11 cellular contexts compared by ENCODE assay signal in the genomic region with DNA sequence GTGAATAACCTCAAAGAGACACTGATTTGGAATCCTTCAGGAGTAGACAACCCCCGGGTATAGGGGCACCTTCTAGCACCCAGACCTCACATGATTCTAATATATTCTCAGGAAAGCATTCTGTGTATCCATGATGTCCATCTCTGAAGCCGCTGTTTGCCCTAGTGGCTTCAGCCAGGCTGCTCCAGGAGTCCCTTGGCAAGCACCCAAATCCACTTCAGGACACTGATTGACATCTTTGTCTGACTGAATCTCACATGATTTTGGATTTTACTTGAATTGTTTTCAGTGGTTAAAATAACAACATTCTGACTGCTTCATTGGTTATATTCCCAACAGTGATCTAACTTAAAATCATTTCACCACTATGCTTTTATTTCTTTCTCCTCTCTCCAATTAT.
"Had no signal": no experiment of that assay in that cellular context is flagged by ENCODE, and none has a peak within 500 bp of the region (broad histone marks: within the 10 kb centered on the region; RNA-seq: fewer than 3 reads in every experiment).

No MANE protein-coding gene starts in this region.

- DNase-seq: activated CD4-positive, alpha-beta memory T cell treated with anti-CD3 and anti-CD28 coated beads, Interleukin-2, amount 10 ng/mL, durations not matched to agents 7 days and 5 days; activated CD4-positive, alpha-beta T cell treated with anti-CD3 and anti-CD28 coated beads for 1 hour; activated naive CD8-positive, alpha-beta T cell treated with anti-CD3 and anti-CD28 coated beads, Interleukin-2, amount 10 ng/mL, durations not matched to agents 7 days and 5 days; activated T-cell treated with anti-CD3 and anti-CD28 coated beads, Interleukin-2, amount 50 U/mL, for 72 hours; foreskin keratinocyte; nephron progenitor cell; stimulated activated CD4-positive, alpha-beta T cell treated with anti-CD3 and anti-CD28 coated beads, Interleukin-4, amount 100 ng/mL, for 1 hour; stimulated activated naive CD8-positive, alpha-beta T cell treated with anti-CD3 and anti-CD28 coated beads, Interleukin-15, amount 100 ng/mL, for 72 hours; T-helper 9 cell had no signal

- H3K4me1 Mint-ChIP-seq: activated CD4-positive, alpha-beta memory T cell treated with anti-CD3 and anti-CD28 coated beads, Interleukin-2, amount 10 ng/mL, durations not matched to agents 7 days and 5 days; activated naive CD8-positive, alpha-beta T cell treated with anti-CD3 and anti-CD28 coated beads, Interleukin-2, amount 10 ng/mL, durations not matched to agents 7 days and 5 days; memory B cell; nephron progenitor cell; stimulated activated naive CD8-positive, alpha-beta T cell treated with anti-CD3 and anti-CD28 coated beads, Interleukin-15, amount 100 ng/mL, for 72 hours had no signal

- H3K9me3 Mint-ChIP-seq: activated CD4-positive, alpha-beta memory T cell treated with anti-CD3 and anti-CD28 coated beads, Interleukin-2, amount 10 ng/mL, durations not matched to agents 7 days and 5 days; activated naive CD8-positive, alpha-beta T cell treated with anti-CD3 and anti-CD28 coated beads, Interleukin-2, amount 10 ng/mL, durations not matched to agents 7 days and 5 days; nephron progenitor cell had no signal

- H3K27ac ChIP-seq: foreskin keratinocyte, thoracic aorta had no signal

- H3K4me3 ChIP-seq: thoracic aorta had no signal

- H3K36me3 ChIP-seq: thoracic aorta had no signal

- H3K27ac Mint-ChIP-seq: activated CD4-positive, alpha-beta memory T cell treated with anti-CD3 and anti-CD28 coated beads, Interleukin-2, amount 10 ng/mL, durations not matched to agents 7 days and 5 days; activated naive CD8-positive, alpha-beta T cell treated with anti-CD3 and anti-CD28 coated beads, Interleukin-2, amount 10 ng/mL, durations not matched to agents 7 days and 5 days; activated T-cell treated with anti-CD3 and anti-CD28 coated beads, Interleukin-2, amount 50 U/mL, for 72 hours; memory B cell; nephron progenitor cell had no signal

- H3K27me3 ChIP-seq: foreskin keratinocyte had no signal

- H3K9me3 ChIP-seq: thoracic aorta had no signal

- H3K4me1 ChIP-seq: foreskin keratinocyte had no signal

- H3K4me3 Mint-ChIP-seq: activated CD4-positive, alpha-beta memory T cell treated with anti-CD3 and anti-CD28 coated beads, Interleukin-2, amount 10 ng/mL, durations not matched to agents 7 days and 5 days; activated naive CD8-positive, alpha-beta T cell treated with anti-CD3 and anti-CD28 coated beads, Interleukin-2, amount 10 ng/mL, durations not matched to agents 7 days and 5 days; activated T-cell treated with anti-CD3 and anti-CD28 coated beads, Interleukin-2, amount 50 U/mL, for 72 hours; memory B cell; nephron progenitor cell; stimulated activated naive CD8-positive, alpha-beta T cell treated with anti-CD3 and anti-CD28 coated beads, Interleukin-15, amount 100 ng/mL, for 72 hours had no signal

- H3K36me3 Mint-ChIP-seq: activated naive CD8-positive, alpha-beta T cell treated with anti-CD3 and anti-CD28 coated beads, Interleukin-2, amount 10 ng/mL, durations not matched to agents 7 days and 5 days; memory B cell had no signal

- H3K27me3 Mint-ChIP-seq: activated CD4-positive, alpha-beta memory T cell treated with anti-CD3 and anti-CD28 coated beads, Interleukin-2, amount 10 ng/mL, durations not matched to agents 7 days and 5 days; activated naive CD8-positive, alpha-beta T cell treated with anti-CD3 and anti-CD28 coated beads, Interleukin-2, amount 10 ng/mL, durations not matched to agents 7 days and 5 days; memory B cell; stimulated activated naive CD8-positive, alpha-beta T cell treated with anti-CD3 and anti-CD28 coated beads, Interleukin-15, amount 100 ng/mL, for 72 hours had no signal
